Comparison of ENCODE assay signal across 1 cellular context in the genomic region with DNA sequence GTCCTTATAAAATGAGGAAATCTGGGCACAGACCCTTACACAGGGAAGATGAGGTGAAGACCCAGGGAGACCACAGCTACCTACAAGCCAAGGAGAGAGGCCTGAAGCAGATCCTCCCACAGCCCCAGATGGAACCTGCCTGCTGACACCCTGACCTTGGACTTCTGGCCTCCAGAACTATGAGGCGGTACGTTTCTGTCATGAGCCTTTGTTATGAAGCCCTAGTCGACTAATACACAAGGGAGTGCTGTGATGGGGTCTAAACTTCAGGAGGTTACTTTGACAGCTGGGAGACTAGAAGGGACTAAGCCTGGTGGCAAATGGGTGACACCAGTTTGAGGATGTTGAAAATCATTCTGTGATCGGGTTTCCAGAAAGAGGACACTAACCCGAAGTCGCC.
A peak's percentile ranks its signal among the peaks of the same experiment; 100 is the strongest.
TF ChIP-seq lines count a peak whose summit lies in the region.

No MANE protein-coding gene starts in this region.

TF ChIP-seq in HepG2, 621 proteins besides CTCF, POLR2A, EP300 and RAD21 (continued from another document):
- TF ChIP-seq SNAPC5 (CRISPR knock-in tag; IDR thresholded peaks at IDR 0.05; ENCODE audit: borderline replicate concordance) (no peak), ZNF558 (CRISPR knock-in tag; IDR thresholded peaks at IDR 0.05; ENCODE audit: borderline replicate concordance) (no peak), HMG20B (CRISPR knock-in tag; conservative IDR thresholded peaks at IDR 0.05) (0 out of 2 replicates have a peak, but pooled peaks have one; percentile 21), SALL1 (CRISPR knock-in tag; IDR thresholded peaks at IDR 0.05) (peak; percentile 79), GATAD2A (CRISPR knock-in tag; IDR thresholded peaks at IDR 0.05) (peak; percentile 74), ZNF569 (CRISPR knock-in tag; IDR thresholded peaks at IDR 0.05; ENCODE audit: borderline replicate concordance) (no peak), PATZ1 (CRISPR knock-in tag; IDR thresholded peaks at IDR 0.05) (peak; percentile 28; the same call in 1 of the 2 replicates), HMG20A (CRISPR knock-in tag; IDR thresholded peaks at IDR 0.05; ENCODE audit: borderline replicate concordance) (peak; percentile 46; the same call in 1 of the 2 replicates), GLMP (CRISPR knock-in tag; IDR thresholded peaks at IDR 0.05; ENCODE audit: borderline replicate concordance) (no peak), DNMT3B (CRISPR knock-in tag; conservative IDR thresholded peaks at IDR 0.05) (no peak), ZMYM3 (CRISPR knock-in tag; IDR thresholded peaks at IDR 0.05) (0 out of 2 replicates have a peak, but pooled peaks have one; percentile 16), SOX13 (IDR thresholded peaks at IDR 0.05) (no peak), SOX13 (CRISPR knock-in tag; conservative IDR thresholded peaks at IDR 0.05 in 1 of 2, IDR thresholded peaks at IDR 0.05 in 1 of 2) (peak in 1 of 2 experiments; percentile 78; a peak in 2 of 4 replicates), HNF4G (IDR thresholded peaks at IDR 0.05; ENCODE audit: borderline replicate concordance, low read depth, low read length) (peak; percentile 51; the same call in 1 of the 2 replicates), HNF4G (CRISPR knock-in tag; IDR thresholded peaks at IDR 0.05; ENCODE audit: borderline replicate concordance, low read depth) (no peak), PRMT3 (CRISPR knock-in tag; IDR thresholded peaks at IDR 0.05; ENCODE audit: borderline replicate concordance, low read depth) (no peak), RARA (CRISPR knock-in tag; IDR thresholded peaks at IDR 0.05) (peak; percentile 75), ZNF331 (CRISPR knock-in tag; IDR thresholded peaks at IDR 0.05) (no peak; the same call in 1 of the 2 replicates), ZNF672 (CRISPR knock-in tag; IDR thresholded peaks at IDR 0.05) (no peak), ZMYM4 (CRISPR knock-in tag; IDR thresholded peaks at IDR 0.05) (0 out of 2 replicates have a peak, but pooled peaks have one; percentile 17), ZNF619 (CRISPR knock-in tag; IDR thresholded peaks at IDR 0.05) (no peak), NR2C2 (CRISPR knock-in tag; IDR thresholded peaks at IDR 0.05; ENCODE audit: borderline replicate concordance) (0 out of 2 replicates have a peak, but pooled peaks have one; percentile 21), ESRRA (CRISPR knock-in tag; IDR thresholded peaks at IDR 0.05; ENCODE audit: low read depth) (peak; percentile 67; the same call in 1 of the 2 replicates)
- TF ChIP-seq, protein P1, sequence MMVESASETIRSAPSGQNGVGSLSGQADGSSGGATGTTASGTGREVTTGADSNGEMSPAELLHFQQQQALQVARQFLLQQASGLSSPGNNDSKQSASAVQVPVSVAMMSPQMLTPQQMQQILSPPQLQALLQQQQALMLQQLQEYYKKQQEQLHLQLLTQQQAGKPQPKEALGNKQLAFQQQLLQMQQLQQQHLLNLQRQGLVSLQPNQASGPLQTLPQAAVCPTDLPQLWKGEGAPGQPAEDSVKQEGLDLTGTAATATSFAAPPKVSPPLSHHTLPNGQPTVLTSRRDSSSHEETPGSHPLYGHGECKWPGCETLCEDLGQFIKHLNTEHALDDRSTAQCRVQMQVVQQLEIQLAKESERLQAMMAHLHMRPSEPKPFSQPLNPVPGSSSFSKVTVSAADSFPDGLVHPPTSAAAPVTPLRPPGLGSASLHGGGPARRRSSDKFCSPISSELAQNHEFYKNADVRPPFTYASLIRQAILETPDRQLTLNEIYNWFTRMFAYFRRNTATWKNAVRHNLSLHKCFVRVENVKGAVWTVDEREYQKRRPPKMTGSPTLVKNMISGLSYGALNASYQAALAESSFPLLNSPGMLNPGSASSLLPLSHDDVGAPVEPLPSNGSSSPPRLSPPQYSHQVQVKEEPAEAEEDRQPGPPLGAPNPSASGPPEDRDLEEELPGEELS (CRISPR knock-in tag; IDR thresholded peaks at IDR 0.05): 0 out of 2 replicates have a peak, but pooled peaks have one; percentile 31
- TF ChIP-seq, protein P2, sequence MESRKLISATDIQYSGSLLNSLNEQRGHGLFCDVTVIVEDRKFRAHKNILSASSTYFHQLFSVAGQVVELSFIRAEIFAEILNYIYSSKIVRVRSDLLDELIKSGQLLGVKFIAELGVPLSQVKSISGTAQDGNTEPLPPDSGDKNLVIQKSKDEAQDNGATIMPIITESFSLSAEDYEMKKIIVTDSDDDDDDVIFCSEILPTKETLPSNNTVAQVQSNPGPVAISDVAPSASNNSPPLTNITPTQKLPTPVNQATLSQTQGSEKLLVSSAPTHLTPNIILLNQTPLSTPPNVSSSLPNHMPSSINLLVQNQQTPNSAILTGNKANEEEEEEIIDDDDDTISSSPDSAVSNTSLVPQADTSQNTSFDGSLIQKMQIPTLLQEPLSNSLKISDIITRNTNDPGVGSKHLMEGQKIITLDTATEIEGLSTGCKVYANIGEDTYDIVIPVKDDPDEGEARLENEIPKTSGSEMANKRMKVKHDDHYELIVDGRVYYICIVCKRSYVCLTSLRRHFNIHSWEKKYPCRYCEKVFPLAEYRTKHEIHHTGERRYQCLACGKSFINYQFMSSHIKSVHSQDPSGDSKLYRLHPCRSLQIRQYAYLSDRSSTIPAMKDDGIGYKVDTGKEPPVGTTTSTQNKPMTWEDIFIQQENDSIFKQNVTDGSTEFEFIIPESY (CRISPR knock-in tag; IDR thresholded peaks at IDR 0.05): peak; percentile 24; the same call in 1 of the 2 replicates
